In the genomic region with DNA sequence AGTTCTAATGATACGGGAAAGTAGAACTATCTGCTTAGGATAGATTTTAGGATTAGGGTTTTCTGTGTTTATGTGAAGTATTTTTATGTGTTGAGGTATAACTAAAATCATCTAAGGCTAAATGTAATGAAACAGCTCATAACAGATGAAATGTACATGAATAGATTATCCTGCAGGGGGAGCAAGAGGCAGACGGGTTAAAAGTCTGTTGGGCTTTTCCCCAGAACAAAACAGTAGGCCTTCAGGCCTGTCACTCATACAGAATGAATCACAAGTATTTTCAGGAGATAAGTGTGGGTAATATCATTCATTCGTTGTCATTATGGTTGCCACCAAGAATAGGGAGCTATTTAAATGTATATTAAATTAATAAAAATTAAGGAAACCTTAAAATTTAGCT, we compare ENCODE assay signal across 8 cellular contexts.
DNase-seq lines count a peak whose midpoint lies in the region; ATAC-seq and TF ChIP-seq lines count a peak whose summit lies in the region.

No MANE protein-coding gene starts in this region.

- DNase-seq in DND-41, result no peak
- DNase-seq in HAP-1 (ENCODE audit: low spot score in 2 of 2), result peak; percentile 45 to 48
- DNase-seq in NCI-H82 treated with DMSO at 0.1 percent for 48 hours (lab: John Stamatoyannopoulos, UW; ENCODE audit: unreplicated experiment), result peak; percentile 23
- peak; percentile 30 to 67 (median 50) for DNase-seq in adrenal gland
- DNase-seq in iPS-NIHi11 (ENCODE audit: low spot score), result peak; percentile 56
- peak; percentile 66 for DNase-seq in stimulated activated CD4-positive, alpha-beta T cell treated with anti-CD3 and anti-CD28 coated beads, Interleukin-4, amount 100 ng/mL, for 24 hours
- no peak for DNase-seq in NCI-H1105 (lab: John Stamatoyannopoulos, UW)

- H3K4me1 ChIP-seq in DND-41 (ENCODE audit: insufficient read depth, low read length) (no peaks in the 10 kb centered on the region), HAP-1 (no peaks in the 10 kb centered on the region), adrenal gland (replicated peaks in 1 of 2) (peaks cover 3 to 6% of the 10 kb centered on the region in 2 donors)

- no peak overlapping the region for H3K4me2 ChIP-seq in DND-41 (ENCODE audit: insufficient read depth, low read length)

- H3K79me2 ChIP-seq in DND-41 (ENCODE audit: insufficient read depth, low read length), result no peaks in the 10 kb centered on the region

- H3K27ac ChIP-seq in DND-41 (ENCODE audit: low read length) (no peak overlapping the region), adrenal gland (no peak overlapping the region)

- peak; percentile 59 for TF ChIP-seq CTCF in DND-41 (IDR thresholded peaks at IDR 0.05; ENCODE audit: borderline replicate concordance, extremely low read depth, low read length, poor library complexity, severe bottlenecking)
- peak; percentile 55 to 80 (median 68) for TF ChIP-seq CTCF in adrenal gland (IDR thresholded peaks at IDR 0.05)

- H3K9me3 ChIP-seq in DND-41 (ENCODE audit: insufficient read depth, low read length, severe bottlenecking), result no peaks in the 10 kb centered on the region
- no peaks in the 10 kb centered on the region for H3K9me3 ChIP-seq in HAP-1
- no peaks in the 10 kb centered on the region for H3K9me3 ChIP-seq in adrenal gland (replicated peaks in 1 of 3)

- in situ Hi-C loops in HAP-1 (cut with MboI; ENCODE audit: low sequenced_read_pairs), result no loop called here

- no peak overlapping the region for H2AFZ ChIP-seq in DND-41 (ENCODE audit: low read depth, low read length)

- no peak for TF ChIP-seq POLR2A in adrenal gland (IDR thresholded peaks at IDR 0.05)

- H3K27me3 ChIP-seq in DND-41 (ENCODE audit: insufficient read depth, low read length, poor library complexity) (no peaks in the 10 kb centered on the region), HAP-1 (ENCODE audit: low read depth) (no peaks in the 10 kb centered on the region), adrenal gland (no peaks in the 10 kb centered on the region)

- no peak overlapping the region for H3K4me3 ChIP-seq in DND-41 (ENCODE audit: low read depth in 1 of 2, low read length in 2 of 2)
- H3K4me3 ChIP-seq in HAP-1, result no peak overlapping the region
- H3K4me3 ChIP-seq in adrenal gland, result no peak overlapping the region

- WGBS in adrenal gland, 4 donors, result 25 to 43% (median 30%) methylated on average over 3 of the region's 3 CpGs

- no peaks in the 10 kb centered on the region for H4K20me1 ChIP-seq in DND-41 (ENCODE audit: insufficient read depth, low read length)

- H3K36me3 ChIP-seq in DND-41 (ENCODE audit: insufficient read depth, low read length) (peaks cover 85% of the 10 kb centered on the region), HAP-1 (replicated peaks) (peaks cover 14% of the 10 kb centered on the region; the same call in 1 of the 2 replicates), adrenal gland (replicated peaks in 1 of 2) (no peaks in the 10 kb centered on the region)

- intact Hi-C loops in adrenal gland (cut with DNase I), result loop anchor here (10.0 kb wide), 4 partner anchors 101 to 471 kb away; a partner anchor contains a TSS

- no peak overlapping the region for H3K9ac ChIP-seq in DND-41 (ENCODE audit: low read depth, low read length)

- ATAC-seq in DND-41 (ENCODE audit: insufficient read depth, low read depth) (peak; percentile 66), GM21786 (IDR thresholded peaks at IDR 0.05; ENCODE audit: unreplicated experiment) (no peak)

Comparison
In these comparisons a context has a peak if more than half of its experiments do, and no peak if none do; other contexts are left out.
1. DNase-seq: peak in HAP-1 (2 of 2), NCI-H82 treated with DMSO at 0.1 percent for 48 hours (single experiment), adrenal gland (7 of 7), iPS-NIHi11 (single experiment) and stimulated activated CD4-positive, alpha-beta T cell treated with anti-CD3 and anti-CD28 coated beads, Interleukin-4, amount 100 ng/mL, for 24 hours (single experiment); none in DND-41 (single experiment) and NCI-H1105 (single experiment).